ENCODE assay signal across 32 cellular contexts in genomic region chr1:53501065-53502005, GRCh38. TPM values are rescaled to one million over a fixed set of nuclear protein-coding genes. Genes with fewer than 3 reads are reported as not detected.
DNase-seq lines count a peak whose midpoint lies in the region; ATAC-seq and TF ChIP-seq lines count a peak whose summit lies in the region.
"Had no signal": no experiment of that assay in that cellular context is flagged by ENCODE, and none has a peak within 500 bp of the region (broad histone marks: within the 10 kb centered on the region; RNA-seq: fewer than 3 reads in every experiment).

No MANE protein-coding gene starts in this region.

- no peaks in the 10 kb centered on the region for H3K27me3 ChIP-seq in RWPE2 (ENCODE audit: insufficient read depth, poor library complexity, severe bottlenecking)
- H3K27me3 ChIP-seq in hepatocyte: no peaks in the 10 kb centered on the region
- no peaks in the 10 kb centered on the region for H3K27me3 ChIP-seq in thyroid gland
- H3K27me3 ChIP-seq: body of pancreas, ovary had no signal

- no peak for TF ChIP-seq POLR2A in thyroid gland (IDR thresholded peaks at IDR 0.05)

- no TSS peak for BruUV-seq in MCF 10A (replicated peaks; lab: Mats Ljungman, UMichigan)

- DNase-seq in Right ventricle myocardium inferior (ENCODE audit: missing footprints) (peak; percentile 53), cardiac septum (ENCODE audit: low spot score) (no peak), RWPE2 (ENCODE audit: low spot score) (no peak), hepatocyte (ENCODE audit: low spot score) (no peak), thyroid gland (peak; percentile 74 to 79), NCI-H2081 treated with DMSO at 0.1 percent for 48 hours (lab: John Stamatoyannopoulos, UW) (no peak), MCF 10A (ENCODE audit: unreplicated experiment) (no peak), NCI-H524 treated with DMSO at 0.1 percent for 48 hours (lab: John Stamatoyannopoulos, UW) (no peak)
- DNase-seq: activated CD4-positive, alpha-beta T cell treated with anti-CD3 and anti-CD28 coated beads, Interleukin-2, amount 10 ng/mL, durations not matched to agents 24 days and 14 days; activated gamma-delta T cell; activated T-cell treated with anti-CD3 and anti-CD28 coated beads, Interleukin-2, amount 50 U/mL, for 1 hour; body of pancreas; CD8-positive, alpha-beta T cell; kidney glomerular epithelial cell; lower lobe of right lung; natural killer cell; NCI-H187 treated with DMSO at 0.1 percent for 48 hours; NCI-H345; NCI-H774; ovary; stimulated activated CD4-positive, alpha-beta T cell treated with anti-CD3 and anti-CD28 coated beads, Interleukin-1b, Interleukin-23, amount 100 ng/mL, for 48 hours; stimulated activated CD8-positive, alpha-beta memory T cell treated with anti-CD3 and anti-CD28 coated beads, Interleukin-4, amount 100 ng/mL, for 48 hours; T-helper 2 cell; transverse colon had no signal

- no peaks in the 10 kb centered on the region for H4K20me1 ChIP-seq in hepatocyte (ENCODE audit: insufficient read depth, poor library complexity, severe bottlenecking)

- H3K4me1 ChIP-seq in RWPE2 (ENCODE audit: insufficient read depth, poor library complexity, severe bottlenecking) (no peaks in the 10 kb centered on the region), hepatocyte (ENCODE audit: insufficient read depth) (peaks cover 42% of the 10 kb centered on the region), thyroid gland (peaks cover 0 to 5% of the 10 kb centered on the region in 2 donors)
- H3K4me1 ChIP-seq: body of pancreas, lower lobe of right lung had no signal

- no peak overlapping the region for H2AFZ ChIP-seq in hepatocyte

- no peaks in the 10 kb centered on the region for H3K9me3 Mint-ChIP-seq in MCF 10A (ENCODE audit: unreplicated experiment)
- H3K9me3 Mint-ChIP-seq: activated CD4-positive, alpha-beta T cell treated with anti-CD3 and anti-CD28 coated beads, Interleukin-2, amount 10 ng/mL, durations not matched to agents 24 days and 14 days; CD8-positive, alpha-beta T cell; natural killer cell had no signal

- H3K4me2 ChIP-seq in hepatocyte: peak overlapping the region; percentile 68

- H3K9me2 ChIP-seq in hepatocyte (replicated peaks; ENCODE audit: insufficient read depth): no peaks in the 10 kb centered on the region

- no peak overlapping the region for H3K27ac Mint-ChIP-seq in MCF 10A (ENCODE audit: low read depth, unreplicated experiment)
- H3K27ac Mint-ChIP-seq: activated CD4-positive, alpha-beta T cell treated with anti-CD3 and anti-CD28 coated beads, Interleukin-2, amount 10 ng/mL, durations not matched to agents 24 days and 14 days; CD8-positive, alpha-beta T cell; natural killer cell had no signal

- POLR2A ChIA-PET in MCF 10A (lab: Yijun Ruan, JAX): no interaction called here

- H3K4me3 ChIP-seq in RWPE2 (ENCODE audit: severe bottlenecking) (no peak overlapping the region), hepatocyte (no peak overlapping the region), thyroid gland (replicated peaks in 1 of 3) (no peak overlapping the region)
- H3K4me3 ChIP-seq: body of pancreas, lower lobe of right lung, ovary, smooth muscle cell, transverse colon had no signal

- H3K9me3 ChIP-seq in RWPE2 (ENCODE audit: severe bottlenecking) (no peaks in the 10 kb centered on the region), hepatocyte (ENCODE audit: low read depth) (no peaks in the 10 kb centered on the region), thyroid gland (no peaks in the 10 kb centered on the region)
- H3K9me3 ChIP-seq: body of pancreas, lower lobe of right lung, ovary, transverse colon had no signal

- H3K36me3 ChIP-seq in RWPE2 (ENCODE audit: low read depth) (no peaks in the 10 kb centered on the region), hepatocyte (replicated peaks; ENCODE audit: insufficient read depth, low read depth) (no peaks in the 10 kb centered on the region), thyroid gland (no peaks in the 10 kb centered on the region)
- H3K36me3 ChIP-seq: lower lobe of right lung, ovary, transverse colon had no signal

- no peaks in the 10 kb centered on the region for H3K36me3 Mint-ChIP-seq in MCF 10A (ENCODE audit: insufficient read depth, unreplicated experiment)
- H3K36me3 Mint-ChIP-seq: CD8-positive, alpha-beta T cell; natural killer cell had no signal

- TF ChIP-seq CTCF in RWPE2 (IDR thresholded peaks at IDR 0.05; ENCODE audit: poor library complexity, severe bottlenecking): no peak
- TF ChIP-seq CTCF in hepatocyte (IDR thresholded peaks at IDR 0.05; ENCODE audit: poor library complexity): peak; percentile 18
- no peak for TF ChIP-seq CTCF in thyroid gland (IDR thresholded peaks at IDR 0.05)
- no peak for TF ChIP-seq CTCF in MCF 10A (IDR thresholded peaks at IDR 0.05; ENCODE audit: unreplicated experiment)

- no peaks in the 10 kb centered on the region for H3K4me1 Mint-ChIP-seq in MCF 10A (ENCODE audit: insufficient read depth, unreplicated experiment)

- WGBS in hepatocyte (ENCODE audit: low lambda C conversion rate, missing lambda C conversion rate): 68% methylated on average over 20 of the region's 21 CpGs
- 40 to 46% methylated on average over 11 to 21 of the region's 21 CpGs for WGBS in thyroid gland, 2 donors

- no peak for ATAC-seq in Right ventricle myocardium inferior
- 0 out of 3 replicates have a peak, but pooled peaks have one; percentile 12 for ATAC-seq in RWPE2 (ENCODE audit: low read depth)
- ATAC-seq: body of pancreas; CD8-positive, alpha-beta T cell; lower lobe of right lung; natural killer cell; SK-N-SH treated with all-trans-retinoic acid at 6 μM for 48 hours had no signal

- H3K27ac ChIP-seq in RWPE2 (ENCODE audit: poor library complexity, severe bottlenecking) (no peak overlapping the region), hepatocyte (peak overlapping the region; percentile 43), thyroid gland (no peak overlapping the region)
- H3K27ac ChIP-seq: body of pancreas, lower lobe of right lung, ovary had no signal

- intact Hi-C loops in Right ventricle myocardium inferior (cut with DNase I) (no loop called here), cardiac septum (cut with DNase I) (no loop called here), thyroid gland (cut with DNase I) (no loop called here), MCF 10A (cut with micrococcal nuclease) (no loop called here)

- no peaks in the 10 kb centered on the region for H3K79me2 ChIP-seq in hepatocyte

- CTCF ChIA-PET in MCF 10A (lab: Yijun Ruan, JAX): no interaction called here

- no peak overlapping the region for H3K4me3 Mint-ChIP-seq in MCF 10A (ENCODE audit: unreplicated experiment)
- H3K4me3 Mint-ChIP-seq: activated CD4-positive, alpha-beta T cell treated with anti-CD3 and anti-CD28 coated beads, Interleukin-2, amount 10 ng/mL, durations not matched to agents 24 days and 14 days; CD8-positive, alpha-beta T cell; natural killer cell had no signal

- peaks cover 26% of the 10 kb centered on the region for H3K27me3 Mint-ChIP-seq in MCF 10A (ENCODE audit: insufficient read depth, unreplicated experiment)
- H3K27me3 Mint-ChIP-seq: activated CD4-positive, alpha-beta T cell treated with anti-CD3 and anti-CD28 coated beads, Interleukin-2, amount 10 ng/mL, durations not matched to agents 24 days and 14 days had no signal

RNA-seq across cellular contexts. Expression of gene DMRTB1, which starts 42.1 kb away (rescaled TPM):
- total RNA-seq in Right ventricle myocardium inferior (not detected), cardiac septum (not detected), hepatocyte (not detected in 2 replicates), thyroid gland (under 1 TPM in 1 of 4 donors, not detected in 3; 0.27 TPM), MCF 10A (2022) (not detected in 2 replicates)
- polyA plus RNA-seq in hepatocyte: not detected in 2 replicates
- total RNA-seq: A673; activated CD4-positive, alpha-beta T cell treated with anti-CD3 and anti-CD28 coated beads, Interleukin-2, amount 10 ng/mL, durations not matched to agents 24 days and 14 days; activated CD8-positive, alpha-beta memory T cell treated with anti-CD3 and anti-CD28 coated beads for 36 hours; body of pancreas; CD8-positive, alpha-beta T cell; G401; glomerular endothelial cell; lower lobe of right lung; mononuclear cell; natural killer cell; ovary; renal cortical epithelial cell; smooth muscle cell; transverse colon had no signal
- polyA plus RNA-seq: smooth muscle cell had no signal

Comparison
In these comparisons a context has a peak if more than half of its experiments do, and no peak if none do; other contexts are left out.
1. DNase-seq: peak in Right ventricle myocardium inferior (single experiment) and thyroid gland (2 of 2); none in cardiac septum (single experiment), RWPE2 (single experiment), hepatocyte (single experiment), NCI-H2081 treated with DMSO at 0.1 percent for 48 hours (single experiment), MCF 10A (single experiment) and NCI-H524 treated with DMSO at 0.1 percent for 48 hours (single experiment).